In genomic region chr17:42673266-42673884, GRCh38 we compare ENCODE assay signal across 12 cellular contexts. TPM values are rescaled to one million over a fixed set of nuclear protein-coding genes. Genes with fewer than 3 reads are reported as not detected.
DNase-seq lines count a peak whose midpoint lies in the region; ATAC-seq and TF ChIP-seq lines count a peak whose summit lies in the region.
"Had no signal": no experiment of that assay in that cellular context is flagged by ENCODE, and none has a peak within 500 bp of the region (broad histone marks: within the 10 kb centered on the region; RNA-seq: fewer than 3 reads in every experiment).

No MANE protein-coding gene starts in this region.

- H3K4me3 ChIP-seq in GM23248 (peak overlapping the region; percentile 87; the same call in 1 of the 2 replicates), body of pancreas (peak overlapping the region in 1 of 2 donors; percentile 23), suprapubic skin (peak overlapping the region; percentile 84)

- WGBS in GM23248 (ENCODE audit: low coverage in 1 of 2, low lambda C conversion rate in 2 of 2, missing lambda C conversion rate in 2 of 2), 2 experiments: 64% methylated on average over 29 to 30 of the region's 30 CpGs
- 72% methylated on average over 30 of the region's 30 CpGs; no CpG with 5 or more reads in 1 of the 2 donors for WGBS in body of pancreas, 2 donors
- WGBS in suprapubic skin: 49% methylated on average over 6 of the region's 30 CpGs

- H3K27ac ChIP-seq in GM23248 (no peak overlapping the region), body of pancreas (peak overlapping the region; percentile 91 to 97 (median 93)), suprapubic skin (peak overlapping the region; percentile 96)

- TF ChIP-seq POLR2A in body of pancreas (IDR thresholded peaks at IDR 0.05) (no peak), suprapubic skin (IDR thresholded peaks at IDR 0.05) (no peak)

- peaks cover 17% of the 10 kb centered on the region; the same call in 1 of the 2 replicates for H3F3A ChIP-seq in GM23248 (ENCODE audit: insufficient read depth)

- peaks cover 30% of the 10 kb centered on the region for H3K79me2 ChIP-seq in GM23248 (ENCODE audit: insufficient read depth)

- no peak overlapping the region for H2AFZ ChIP-seq in GM23248

- H3K36me3 ChIP-seq in GM23248 (ENCODE audit: low read depth) (no peaks in the 10 kb centered on the region; the same call in 1 of the 2 replicates), body of pancreas (replicated peaks in 1 of 2; ENCODE audit: insufficient read depth in 1 of 2, low read depth in 2 of 2) (peaks cover 7 to 13% of the 10 kb centered on the region in 2 donors), suprapubic skin (peaks cover 43% of the 10 kb centered on the region)

- H3K4me2 ChIP-seq in GM23248 (ENCODE audit: unreplicated experiment): no peak overlapping the region

- ATAC-seq in body of pancreas (no peak), HG03460 (IDR thresholded peaks at IDR 0.05; ENCODE audit: unreplicated experiment) (no peak)
- ATAC-seq: effector memory CD8-positive, alpha-beta T cell; natural killer cell had no signal

- H3K9me2 ChIP-seq in GM23248 (ENCODE audit: insufficient read depth): no peaks in the 10 kb centered on the region

- in situ Hi-C loops in GM23248 (cut with MboI): no loop called here

- no peaks in the 10 kb centered on the region for H4K20me1 ChIP-seq in GM23248 (ENCODE audit: insufficient read depth)

- TF ChIP-seq CTCF in body of pancreas (IDR thresholded peaks at IDR 0.05) (no peak), suprapubic skin (IDR thresholded peaks at IDR 0.05) (no peak)

- no peaks in the 10 kb centered on the region for H3K9me3 ChIP-seq in GM23248 (ENCODE audit: low read depth)
- no peaks in the 10 kb centered on the region for H3K9me3 ChIP-seq in body of pancreas
- no peaks in the 10 kb centered on the region for H3K9me3 ChIP-seq in suprapubic skin

- H3K4me1 ChIP-seq in GM23248 (ENCODE audit: insufficient read depth) (peaks cover 27% of the 10 kb centered on the region), body of pancreas (peaks cover 67% of the 10 kb centered on the region), suprapubic skin (peaks cover 83% of the 10 kb centered on the region)

- TF ChIP-seq EP300 in suprapubic skin (IDR thresholded peaks at IDR 0.05): no peak

- peak overlapping the region; percentile 14; the same call in 1 of the 2 replicates for H3K9ac ChIP-seq in GM23248

- no peak for DNase-seq in GM23248
- peak in 3 of 4 donors; percentile 33 to 52 (median 36) for DNase-seq in body of pancreas
- DNase-seq in islet precursor cell: peak; percentile 70
- peak in 1 of 2 donors; percentile 71 for DNase-seq in suprapubic skin (ENCODE audit: low spot score in 2 of 2)
- DNase-seq in kidney glomerular epithelial cell (lab: John Stamatoyannopoulos, UW): no peak
- no peak for DNase-seq in epidermal melanocyte (ENCODE audit: insufficient read length, low spot score)
- DNase-seq in NCI-H128 (lab: John Stamatoyannopoulos, UW; ENCODE audit: unreplicated experiment): no peak
- DNase-seq: activated CD8-positive, alpha-beta memory T cell treated with anti-CD3 and anti-CD28 coated beads for 24 hours; activated naive CD8-positive, alpha-beta T cell treated with anti-CD3 and anti-CD28 coated beads for 36 hours; effector memory CD8-positive, alpha-beta T cell; natural killer cell had no signal

- H3K27me3 ChIP-seq in GM23248 (replicated peaks; ENCODE audit: insufficient read depth): no peaks in the 10 kb centered on the region
- no peaks in the 10 kb centered on the region for H3K27me3 ChIP-seq in body of pancreas
- no peaks in the 10 kb centered on the region for H3K27me3 ChIP-seq in suprapubic skin

- intact Hi-C loops in body of pancreas (cut with DNase I): loop anchor here (5.0 kb wide), 1 partner anchor 61 kb away; no protein-coding TSS in a partner anchor

RNA-seq across cellular contexts. Expression of gene PLEKHH3, which starts 3.4 kb away (rescaled TPM):
- 19.0 and 32.2 TPM in 2 replicates for total RNA-seq in GM23248 (2014; rRNA removed; shearing (Covaris generic))
- 6.4 and 7.5 TPM in 2 replicates for polyA plus RNA-seq in GM23248 (2016; fragmentation: Nextera tagmentation; extraction: Ambion mirVana)
- total RNA-seq in body of pancreas: 100 to 1,000 TPM in 1 of 2 donors, 10 to 100 TPM in 1; 63.0 to 105 TPM
- total RNA-seq in suprapubic skin: 10 to 100 TPM; 38.7 to 58.4 (median 45.3) TPM

RNA-seq across cellular contexts. Expression of gene CCR10, which starts 8.3 kb away (rescaled TPM):
- total RNA-seq in GM23248 (2014; rRNA removed; shearing (Covaris generic)): 1.1 and 3.5 TPM in 2 replicates
- 1.6 and 2.5 TPM in 2 replicates for polyA plus RNA-seq in GM23248 (2016; fragmentation: Nextera tagmentation; extraction: Ambion mirVana)
- total RNA-seq in body of pancreas: under 1 TPM; 0.78 to 0.99 TPM
- total RNA-seq in suprapubic skin: 1 to 10 TPM in 2 of 4 donors, under 1 TPM in 2; 0.29 to 1.2 (median 0.85) TPM

RNA-seq across cellular contexts. Expression of gene CNTNAP1, which starts 9.0 kb away (rescaled TPM):
- 23.3 and 24.5 TPM in 2 replicates for total RNA-seq in GM23248 (2014; rRNA removed; shearing (Covaris generic))
- polyA plus RNA-seq in GM23248 (2016; fragmentation: Nextera tagmentation; extraction: Ambion mirVana): 3.2 and 3.6 TPM in 2 replicates
- total RNA-seq in body of pancreas (1 to 10 TPM; 4.9 to 6.7 TPM), suprapubic skin (1 to 10 TPM in 3 of 4 donors, under 1 TPM in 1; 0.79 to 3.3 (median 1.2) TPM)

RNA-seq across cellular contexts. Expression of gene TUBG2, which starts 14.3 kb away (rescaled TPM):
- total RNA-seq in GM23248 (2014; rRNA removed; shearing (Covaris generic)): 12.1 and 14.4 TPM in 2 replicates
- 29.8 and 30.9 TPM in 2 replicates for polyA plus RNA-seq in GM23248 (2016; fragmentation: Nextera tagmentation; extraction: Ambion mirVana)
- total RNA-seq in body of pancreas (10 to 100 TPM; 64.1 to 80.4 TPM), suprapubic skin (10 to 100 TPM; 10.9 to 32.3 (median 12.7) TPM)

Comparison
In these comparisons a context has a peak if more than half of its experiments do, and no peak if none do; other contexts are left out.
1. DNase-seq: peak in body of pancreas (3 of 4) and islet precursor cell (single experiment); none in GM23248 (single experiment), kidney glomerular epithelial cell (single experiment), epidermal melanocyte (single experiment) and NCI-H128 (single experiment).